ENCODE assay signal across 8 cellular contexts in the genomic region with DNA sequence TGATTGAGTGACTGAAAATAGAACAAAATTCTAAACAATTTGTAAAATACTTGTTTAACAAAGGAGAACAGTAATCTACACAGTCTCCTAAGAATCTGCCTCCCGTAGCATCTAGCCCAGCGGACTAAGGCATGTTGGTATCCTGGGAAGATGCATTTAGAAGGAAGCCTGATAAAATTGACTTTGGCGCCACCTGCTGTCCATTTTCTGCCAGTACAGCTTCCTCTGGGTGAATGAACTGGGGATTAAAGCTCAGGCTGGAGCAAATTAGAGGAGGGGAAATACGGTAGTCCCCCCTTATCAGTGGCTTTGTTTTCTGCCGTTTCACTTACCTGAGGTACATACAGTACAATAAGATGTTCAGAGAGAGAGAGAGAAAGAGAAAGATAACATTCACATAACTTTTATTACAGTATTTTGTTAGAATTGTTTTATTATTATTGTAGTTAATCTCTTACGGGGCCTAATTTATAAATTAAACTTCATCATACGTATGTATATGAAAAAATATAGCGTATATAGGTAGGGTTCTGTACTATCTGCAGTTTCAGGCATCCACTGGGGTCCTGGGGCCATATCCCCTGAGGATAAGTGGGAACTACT.
DNase-seq lines count a peak whose midpoint lies in the region; FAIRE-seq and TF ChIP-seq lines count a peak whose summit lies in the region.

No MANE protein-coding gene starts in this region.

- H3K36me3 ChIP-seq in osteoblast (ENCODE audit: insufficient read depth, low read length) (no peaks in the 10 kb centered on the region), transverse colon (no peaks in the 10 kb centered on the region)

- intact Hi-C loops in transverse colon (cut with DNase I; ENCODE audit: low total_unique reads): no loop called here

- TF ChIP-seq EP300 in transverse colon (IDR thresholded peaks at IDR 0.05; ENCODE audit: low read depth): no peak

- peak overlapping the region; percentile 4 for H3K4me2 ChIP-seq in osteoblast (ENCODE audit: insufficient read depth, low read length)

- 12% methylated on average over 7 to 8 of the region's 8 CpGs for WGBS in transverse colon (ENCODE audit: low coverage in 1 of 2), 2 donors

- H3K9me3 ChIP-seq in osteoblast (ENCODE audit: low read depth, low read length) (no peaks in the 10 kb centered on the region), transverse colon (no peaks in the 10 kb centered on the region)

- peak; percentile 33 for FAIRE-seq in frontal cortex (lab: Jason Lieb, UNC)

- H3K27me3 ChIP-seq in osteoblast (ENCODE audit: insufficient read depth, low read length) (no peaks in the 10 kb centered on the region), transverse colon (no peaks in the 10 kb centered on the region)

- TF ChIP-seq CTCF in AG04449 (IDR thresholded peaks at IDR 0.05; ENCODE audit: insufficient read depth, low read length, missing control alignments) (peak; percentile 75), GM13977 (IDR thresholded peaks at IDR 0.05; ENCODE audit: extremely low read depth, insufficient read depth, missing control alignments) (peak; percentile 82), osteoblast (IDR thresholded peaks at IDR 0.05; ENCODE audit: extremely low read depth, low read depth, low read length) (peak; percentile 95), transverse colon (IDR thresholded peaks at IDR 0.05) (peak; percentile 78 to 96 (median 91))

- DNase-seq in AG04449 (ENCODE audit: low read depth, low spot score) (no peak), GM13977 (ENCODE audit: low spot score) (peak; percentile 45), HuH-7.5 (ENCODE audit: low spot score) (peak; percentile 43), SHP77 (lab: John Stamatoyannopoulos, UW) (peak; percentile 41 to 67), frontal cortex (ENCODE audit: low spot score in 2 of 2) (peak; percentile 33 to 50), osteoblast (ENCODE audit: insufficient read length, low spot score, missing footprints) (peak; percentile 86), transverse colon (peak; percentile 77)
- peak; percentile 37 for DNase-seq in activated effector memory CD4-positive, alpha-beta T cell treated with Interleukin-2 at 50 U/mL for 16 hours

- H3K27ac ChIP-seq in osteoblast (ENCODE audit: low read depth, low read length): no peak overlapping the region
- no peak overlapping the region for H3K27ac ChIP-seq in transverse colon

- no peak overlapping the region for H2AFZ ChIP-seq in osteoblast (ENCODE audit: low read length)

- in situ Hi-C loops in GM13977 (cut with MboI; ENCODE audit: low pct_unique_long_range_greater_than_20kb, low sequenced_read_pairs, unreplicated experiment): loop anchor here (25.0 kb wide), 1 partner anchor 603 kb away; no protein-coding TSS in a partner anchor
- in situ Hi-C loops in transverse colon (cut with MboI; ENCODE audit: low pct_ligation_motif_present in 1 of 4, low pct_unique_long_range_greater_than_20kb in 1 of 4, low sequenced_read_pairs in 3 of 4): no loop called here

- TF ChIP-seq POLR2A in transverse colon (IDR thresholded peaks at IDR 0.05): no peak

- POLR2A ChIA-PET in AG04449 (lab: Yijun Ruan, JAX): no interaction called here

- no peaks in the 10 kb centered on the region for H3K79me2 ChIP-seq in osteoblast (ENCODE audit: insufficient read depth, low read length)

- no peaks in the 10 kb centered on the region for H4K20me1 ChIP-seq in osteoblast (ENCODE audit: insufficient read depth, low read length)

- H3K4me1 ChIP-seq in osteoblast (ENCODE audit: insufficient read depth, low read length): no peaks in the 10 kb centered on the region
- no peaks in the 10 kb centered on the region for H3K4me1 ChIP-seq in transverse colon

- CTCF ChIA-PET in AG04449 (lab: Yijun Ruan, JAX): interaction anchor here (0.6 to 5.0 kb wide), 21 partner anchors 9 to 778 kb away, joined by 3 to 43 read pairs (median 3); no protein-coding TSS in a partner anchor

- H3K4me3 ChIP-seq in AG04449 (ENCODE audit: low read depth, low read length) (no peak overlapping the region), osteoblast (ENCODE audit: insufficient read depth, low read length) (no peak overlapping the region), transverse colon (no peak overlapping the region)
